In genomic region chr1:214124915-214125314, GRCh38 we compare ENCODE assay signal across 1 cellular context.
TF ChIP-seq lines count a peak whose summit lies in the region.

No MANE protein-coding gene starts in this region.

TF ChIP-seq in GM12878, 131 proteins besides CTCF, POLR2A, EP300 and RAD21:
- TF ChIP-seq MYB (IDR thresholded peaks at IDR 0.05; ENCODE audit: borderline replicate concordance, low read depth, low read length) (no peak), RUNX3 (IDR thresholded peaks at IDR 0.05; ENCODE audit: low read length) (peak; percentile 47)
- TF ChIP-seq, protein P1, sequence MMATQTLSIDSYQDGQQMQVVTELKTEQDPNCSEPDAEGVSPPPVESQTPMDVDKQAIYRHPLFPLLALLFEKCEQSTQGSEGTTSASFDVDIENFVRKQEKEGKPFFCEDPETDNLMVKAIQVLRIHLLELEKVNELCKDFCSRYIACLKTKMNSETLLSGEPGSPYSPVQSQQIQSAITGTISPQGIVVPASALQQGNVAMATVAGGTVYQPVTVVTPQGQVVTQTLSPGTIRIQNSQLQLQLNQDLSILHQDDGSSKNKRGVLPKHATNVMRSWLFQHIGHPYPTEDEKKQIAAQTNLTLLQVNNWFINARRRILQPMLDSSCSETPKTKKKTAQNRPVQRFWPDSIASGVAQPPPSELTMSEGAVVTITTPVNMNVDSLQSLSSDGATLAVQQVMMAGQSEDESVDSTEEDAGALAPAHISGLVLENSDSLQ (IDR thresholded peaks at IDR 0.05) = peak; percentile 31; the same call in 1 of the 2 replicates
